Comparison of ENCODE assay signal across 21 cellular contexts in genomic region chr13:96946709-96947311, GRCh38. TPM values are rescaled to one million over a fixed set of nuclear protein-coding genes. Genes with fewer than 3 reads are reported as not detected.
DNase-seq lines count a peak whose midpoint lies in the region; ATAC-seq, FAIRE-seq and TF ChIP-seq lines count a peak whose summit lies in the region.
"Had no signal": no experiment of that assay in that cellular context is flagged by ENCODE, and none has a peak within 500 bp of the region (broad histone marks: within the 10 kb centered on the region; RNA-seq: fewer than 3 reads in every experiment).

No MANE protein-coding gene starts in this region.

- no peak overlapping the region for H3K4me3 Mint-ChIP-seq in endodermal cell
- H3K4me3 Mint-ChIP-seq: CD4-positive, CD25-positive, alpha-beta regulatory T cell had no signal

- H3K9ac ChIP-seq in HepG2 (ENCODE audit: insufficient read depth, low read depth, low read length): no peak overlapping the region
- no peak overlapping the region for H3K9ac ChIP-seq in endodermal cell (ENCODE audit: extremely low read depth, low read length, poor library complexity, severe bottlenecking)

- no peak overlapping the region for H3K4me3 ChIP-seq in HepG2 (replicated peaks in 1 of 3; ENCODE audit: insufficient read depth in 1 of 3, low read depth in 2 of 3, low read length in 3 of 3)
- no peak overlapping the region for H3K4me3 ChIP-seq in right lobe of liver
- H3K4me3 ChIP-seq in bronchial epithelial cell (ENCODE audit: low read depth, low read length): no peak overlapping the region
- H3K4me3 ChIP-seq in mucosa of descending colon: no peak overlapping the region
- H3K4me3 ChIP-seq in endodermal cell (ENCODE audit: low read length): no peak overlapping the region

- H3K79me2 ChIP-seq in HepG2 (ENCODE audit: insufficient read depth, low read length): no peaks in the 10 kb centered on the region

- no TSS peak for BruUV-seq in HepG2 (replicated peaks; lab: Mats Ljungman, UMichigan)

- WGBS in HepG2 (ENCODE audit: low lambda C conversion rate): 7% methylated on average over 6 of the region's 10 CpGs
- 62% methylated on average over 7 of the region's 10 CpGs for WGBS in right lobe of liver (ENCODE audit: insufficient coverage, low coverage, low lambda C conversion rate, missing lambda C conversion rate)
- WGBS in endodermal cell (ENCODE audit: insufficient coverage in 1 of 2, insufficient read length in 1 of 2), 2 experiments: 92 to 100% methylated on average over 9 to 10 of the region's 10 CpGs

- H3K27me3 Mint-ChIP-seq in endodermal cell (ENCODE audit: insufficient read depth): peaks cover 35% of the 10 kb centered on the region
- H3K27me3 Mint-ChIP-seq: CD4-positive, CD25-positive, alpha-beta regulatory T cell had no signal

- H3K9me3 Mint-ChIP-seq in endodermal cell: no peaks in the 10 kb centered on the region

- H3K27ac Mint-ChIP-seq in endodermal cell: no peak overlapping the region
- H3K27ac Mint-ChIP-seq: CD4-positive, CD25-positive, alpha-beta regulatory T cell had no signal

- in situ Hi-C loops in HepG2 (cut with HindIII; ENCODE audit: extremely low pct_ligation_motif_present, low pct_unique_long_range_greater_than_20kb): no loop called here

- H3K9me3 ChIP-seq in HepG2 (ENCODE audit: low read length) (no peaks in the 10 kb centered on the region), right lobe of liver (no peaks in the 10 kb centered on the region), mucosa of descending colon (no peaks in the 10 kb centered on the region), endodermal cell (ENCODE audit: control insufficient read depth, low read length) (no peaks in the 10 kb centered on the region)

- no peak overlapping the region; the same call in 1 of the 2 replicates for H3K4me2 ChIP-seq in HepG2 (ENCODE audit: low read depth, low read length)

- TF ChIP-seq EP300 in HepG2 (IDR thresholded peaks at IDR 0.05; ENCODE audit: low read depth in 2 of 2, low read length in 2 of 2) (no peak), HepG2 (CRISPR knock-in tag; IDR thresholded peaks at IDR 0.05; ENCODE audit: borderline replicate concordance) (no peak)

- H3K36me3 ChIP-seq in HepG2 (replicated peaks in 1 of 2; ENCODE audit: control insufficient read depth in 1 of 2, insufficient read depth in 2 of 2, low read length in 2 of 2): no peaks in the 10 kb centered on the region
- no peaks in the 10 kb centered on the region for H3K36me3 ChIP-seq in right lobe of liver
- no peaks in the 10 kb centered on the region for H3K36me3 ChIP-seq in bronchial epithelial cell (ENCODE audit: control insufficient read depth, insufficient read depth, low read length)
- H3K36me3 ChIP-seq in mucosa of descending colon (ENCODE audit: low read depth): no peaks in the 10 kb centered on the region
- no peaks in the 10 kb centered on the region for H3K36me3 ChIP-seq in endodermal cell (ENCODE audit: control insufficient read depth, insufficient read depth, low read length)

- no peak for TF ChIP-seq RAD21 in HepG2 (CRISPR knock-in tag; IDR thresholded peaks at IDR 0.05)

- POLR2A ChIA-PET in HepG2 (lab: Yijun Ruan, JAX): no interaction called here

- intact Hi-C loops in HepG2 (cut with micrococcal nuclease; ENCODE audit: unreplicated experiment): no loop called here
- intact Hi-C loops in right lobe of liver (cut with DNase I): no loop called here
- intact Hi-C loops in mucosa of descending colon (cut with DNase I, micrococcal nuclease): no loop called here

- no peak for TF ChIP-seq POLR2A in HepG2 (IDR thresholded peaks at IDR 0.05; ENCODE audit: insufficient read depth in 1 of 2, low read depth in 2 of 2, low read length in 2 of 2)
- no peak for TF ChIP-seq POLR2A in right lobe of liver (IDR thresholded peaks at IDR 0.05)

- no peaks in the 10 kb centered on the region for H4K20me1 ChIP-seq in HepG2 (ENCODE audit: insufficient read depth, low read length)

- peaks cover 4% of the 10 kb centered on the region for H3K4me1 Mint-ChIP-seq in endodermal cell
- H3K4me1 Mint-ChIP-seq: CD4-positive, CD25-positive, alpha-beta regulatory T cell had no signal

- no peaks in the 10 kb centered on the region for H3K27me3 ChIP-seq in HepG2 (ENCODE audit: control insufficient read depth in 1 of 2, insufficient read depth in 2 of 2, low read length in 2 of 2)
- no peaks in the 10 kb centered on the region for H3K27me3 ChIP-seq in right lobe of liver
- no peaks in the 10 kb centered on the region for H3K27me3 ChIP-seq in bronchial epithelial cell (ENCODE audit: control insufficient read depth, insufficient read depth, low read length)
- H3K27me3 ChIP-seq in endodermal cell (ENCODE audit: control insufficient read depth, insufficient read depth, low read length, poor library complexity, severe bottlenecking): peaks cover 50% of the 10 kb centered on the region

- peak; percentile 92 for ATAC-seq in HepG2
- ATAC-seq in right lobe of liver: no peak
- ATAC-seq in mucosa of descending colon: peak; percentile 92
- no peak for ATAC-seq in HG03520 (IDR thresholded peaks at IDR 0.05; ENCODE audit: unreplicated experiment)

- H3K27ac ChIP-seq in HepG2 (ENCODE audit: extremely low read length, insufficient read depth, low read length) (no peak overlapping the region), right lobe of liver (no peak overlapping the region), endodermal cell (ENCODE audit: low read depth, low read length) (no peak overlapping the region)
- H3K27ac ChIP-seq: HL-60 had no signal

- H3K4me1 ChIP-seq in HepG2 (ENCODE audit: insufficient read depth, low read length): peaks cover 10% of the 10 kb centered on the region
- no peaks in the 10 kb centered on the region for H3K4me1 ChIP-seq in right lobe of liver
- no peaks in the 10 kb centered on the region for H3K4me1 ChIP-seq in mucosa of descending colon (ENCODE audit: low read depth)
- no peaks in the 10 kb centered on the region for H3K4me1 ChIP-seq in endodermal cell (ENCODE audit: control insufficient read depth, insufficient read depth, low read length)

- CTCF ChIA-PET in HepG2 (lab: Yijun Ruan, JAX; ENCODE audit: low intra/inter-chr PET ratio, low total read pairs): no interaction called here

- TF ChIP-seq CTCF in HepG2 (CRISPR knock-in tag; IDR thresholded peaks at IDR 0.05) (no peak), right lobe of liver (IDR thresholded peaks at IDR 0.05) (no peak), bronchial epithelial cell (IDR thresholded peaks at IDR 0.05; ENCODE audit: insufficient read depth, low read length, severe bottlenecking) (no peak), mucosa of descending colon (IDR thresholded peaks at IDR 0.05) (no peak), endodermal cell (conservative IDR thresholded peaks at IDR 0.05) (no peak)

- DNase-seq in HepG2 (ENCODE audit: low spot score): peak; percentile 53
- DNase-seq in right lobe of liver: no peak
- DNase-seq in bronchial epithelial cell (ENCODE audit: low read depth): peak; percentile 35
- DNase-seq in mucosa of descending colon: peak; percentile 44 to 79 (median 46)
- no peak for DNase-seq in mucosa of gallbladder (ENCODE audit: low spot score)
- DNase-seq in activated naive CD4-positive, alpha-beta T cell treated with anti-CD3 and anti-CD28 coated beads, Interleukin-2, amount 50 U/mL, for 16 hours: no peak
- DNase-seq in endodermal cell: no peak
- DNase-seq: AML-193; Calu3; CD4-positive, CD25-positive, alpha-beta regulatory T cell; DMS79 treated with DMSO at 0.1 percent for 48 hours; GDM1; KBM-7; NCI-H1092 treated with DMSO at 0.1 percent for 48 hours; NCI-H1694 treated with DMSO at 0.1 percent for 48 hours; NCI-H526 treated with DMSO at 0.1 percent for 48 hours; NK-92 treated with Interleukin-12 subunit alpha and Interleukin-12 subunit beta, amount 100 ng/mL, for 24 hours; OCI-M1 had no signal

- no peak for FAIRE-seq in HepG2 (lab: Jason Lieb, UNC)
- FAIRE-seq in bronchial epithelial cell (lab: Jason Lieb, UNC): peak; percentile 72
- FAIRE-seq: GM12892 had no signal

- H3K36me3 Mint-ChIP-seq in endodermal cell (ENCODE audit: low read depth): no peaks in the 10 kb centered on the region
- H3K36me3 Mint-ChIP-seq: CD4-positive, CD25-positive, alpha-beta regulatory T cell had no signal

- H2AFZ ChIP-seq in HepG2 (ENCODE audit: low read length): no peak overlapping the region

TF ChIP-seq in HepG2, 621 proteins besides CTCF, POLR2A, EP300 and RAD21 (continues in another document):
- TF ChIP-seq ZNF264 (CRISPR knock-in tag; IDR thresholded peaks at IDR 0.05): no peak

RNA-seq across cellular contexts. Expression of gene OXGR1, which starts 47.5 kb away (rescaled TPM):
- total RNA-seq in HepG2 (2016; rRNA removed; fragmentation: Illumina TruSeq; extraction: Trizol): not detected in 2 replicates
- total RNA-seq in HepG2 (2016; cell fraction: cytosol; rRNA removed; fragmentation: Illumina TruSeq; extraction: Trizol; ENCODE audit: low read depth): not detected in 2 replicates
- not detected in 2 replicates for total RNA-seq in HepG2 (2016; cell fraction: insoluble cytoplasmic fraction; rRNA removed; fragmentation: Illumina TruSeq; extraction: Trizol)
- total RNA-seq in HepG2 (2016; cell fraction: membrane; rRNA removed; fragmentation: Illumina TruSeq; extraction: Trizol): not detected in 2 replicates
- not detected in 2 replicates for total RNA-seq in HepG2 (2016; cell fraction: nucleus; rRNA removed; fragmentation: Illumina TruSeq; extraction: Trizol)
- not detected in 2 replicates for polyA plus RNA-seq in HepG2 (2011; rRNA removed)
- polyA plus RNA-seq in HepG2 (2011; cell fraction: cytosol; rRNA removed): not detected in 2 replicates
- polyA plus RNA-seq in HepG2 (2011; cell fraction: nucleus; rRNA removed): not detected in 2 replicates
- polyA plus RNA-seq in HepG2 (2012): not detected in 2 replicates
- not detected in 2 replicates for polyA plus RNA-seq in HepG2 (2016; cell fraction: cytosol; fragmentation: Illumina TruSeq; extraction: Trizol; ENCODE audit: low read depth)
- not detected in 2 replicates for polyA plus RNA-seq in HepG2 (2016; cell fraction: insoluble cytoplasmic fraction; fragmentation: Illumina TruSeq; extraction: Trizol; ENCODE audit: low read depth)
- not detected in 2 replicates for polyA plus RNA-seq in HepG2 (2016; cell fraction: membrane; fragmentation: Illumina TruSeq; extraction: Trizol; ENCODE audit: low read depth)
- not detected in 2 replicates for polyA plus RNA-seq in HepG2 (2016; cell fraction: nucleus; fragmentation: Illumina TruSeq; extraction: Trizol; ENCODE audit: insufficient read depth, low read depth)
- polyA minus RNA-seq in HepG2 (2011; rRNA and poly(A)+ RNA removed; ENCODE audit: low replicate concordance): not detected in 2 replicates
- polyA minus RNA-seq in HepG2 (2011; cell fraction: cytosol; rRNA and poly(A)+ RNA removed): not detected in 2 replicates
- not detected in 2 replicates for polyA minus RNA-seq in HepG2 (2011; cell fraction: nucleus; rRNA and poly(A)+ RNA removed)
- total RNA-seq in right lobe of liver: not detected
- not detected in 2 replicates for total RNA-seq in bronchial epithelial cell
- total RNA-seq in mucosa of descending colon: 1 to 10 TPM in 2 of 3 donors, under 1 TPM in 1; 0.54 to 3.1 (median 2.0) TPM
- not detected for total RNA-seq in mucosa of gallbladder
- total RNA-seq in endodermal cell: 1 to 10 TPM; 1.4 to 1.6 TPM
- polyA plus RNA-seq in endodermal cell (2013, experiment 1 of 2): 0.75 TPM
- 1.7 TPM for polyA plus RNA-seq in endodermal cell (2013, experiment 2 of 2)
- total RNA-seq: CD4-positive, CD25-positive, alpha-beta regulatory T cell had no signal
- polyA plus RNA-seq: CD4-positive, CD25-positive, alpha-beta regulatory T cell had no signal

Comparison
In these comparisons a context has a peak if more than half of its experiments do, and no peak if none do; other contexts are left out.
1. ATAC-seq: peak in HepG2 (single experiment) and mucosa of descending colon (single experiment); none in right lobe of liver (0 of 4) and HG03520 (single experiment).
2. DNase-seq: peak in HepG2 (single experiment), bronchial epithelial cell (single experiment) and mucosa of descending colon (3 of 3); none in right lobe of liver (0 of 3), mucosa of gallbladder (single experiment), activated naive CD4-positive, alpha-beta T cell treated with anti-CD3 and anti-CD28 coated beads, Interleukin-2, amount 50 U/mL, for 16 hours (single experiment) and endodermal cell (single experiment).